8 cellular contexts compared by ENCODE assay signal in the genomic region with DNA sequence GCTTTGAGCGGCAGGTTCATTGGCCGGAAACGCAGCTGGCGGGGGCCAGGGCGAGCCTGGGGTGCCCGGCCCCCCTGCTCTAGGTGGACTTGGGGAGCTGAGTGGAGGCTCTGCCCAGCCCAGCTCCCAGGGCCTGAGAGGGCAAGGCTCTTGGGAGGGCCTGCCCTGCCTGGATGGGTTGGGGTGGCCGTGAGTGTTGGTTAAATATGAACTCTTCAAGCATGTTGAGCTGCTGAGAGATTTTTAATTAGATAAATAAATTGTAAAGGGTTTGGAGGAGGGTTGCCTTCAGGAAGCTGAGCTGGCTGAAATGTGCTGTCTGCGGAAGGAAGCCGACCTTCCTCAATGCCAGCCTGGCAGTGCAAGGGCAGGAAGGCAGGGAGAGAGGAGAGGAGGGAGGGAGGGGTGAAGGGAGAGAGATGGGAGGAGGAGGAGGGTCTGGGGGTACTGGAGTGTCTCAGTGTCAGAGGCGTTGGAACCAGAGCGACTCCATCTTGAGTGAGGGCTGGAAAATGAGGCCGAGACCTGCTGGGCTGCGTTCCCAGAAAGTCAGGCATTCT. TPM values are rescaled to one million over a fixed set of nuclear protein-coding genes. Genes with fewer than 3 reads are reported as not detected.
DNase-seq lines count a peak whose midpoint lies in the region; ATAC-seq and TF ChIP-seq lines count a peak whose summit lies in the region.

No MANE protein-coding gene starts in this region.

- DNase-seq in Daoy (ENCODE audit: low read depth): peak; percentile 25
- no peak for DNase-seq in T-cell
- peak; percentile 16 for DNase-seq in globus pallidus (ENCODE audit: low spot score)
- DNase-seq in sciatic nerve (ENCODE audit: low spot score): no peak
- no peak for DNase-seq in HT-29 (ENCODE audit: low spot score)
- DNase-seq in 8988T: no peak
- no peak for DNase-seq in GM13976 (ENCODE audit: low spot score)
- DNase-seq in HuH-7 (ENCODE audit: low spot score): no peak

- POLR2A ChIA-PET in T-cell (lab: Charles Lee): no interaction called here

- no peak overlapping the region for H3K27ac Mint-ChIP-seq in T-cell

- H3K27me3 Mint-ChIP-seq in T-cell: peaks cover 23 to 40% of the 10 kb centered on the region in 2 donors

- no peak for TF ChIP-seq CTCF in GM13976 (IDR thresholded peaks at IDR 0.05; ENCODE audit: borderline replicate concordance, control extremely low read depth, extremely low read depth, insufficient read depth, missing control alignments)

- in situ Hi-C loops in GM13976 (cut with MboI; ENCODE audit: low sequenced_read_pairs, unreplicated experiment): no loop called here

- ATAC-seq in T-cell (replicated peaks in 1 of 4) (peak in 2 of 4 experiments; percentile 37 to 41), sciatic nerve (peak; percentile 43)

- peak overlapping the region; percentile 65 to 78 (median 77) for H3K4me3 Mint-ChIP-seq in T-cell

- CTCF ChIA-PET in T-cell (lab: Charles Lee): interaction anchor here (0.5 to 0.8 kb wide), 2 partner anchors 30 to 39 kb away, joined by 3 read pairs; no protein-coding TSS in a partner anchor

- intact Hi-C loops in sciatic nerve (cut with DNase I): no loop called here

- H3K36me3 Mint-ChIP-seq in T-cell: no peaks in the 10 kb centered on the region

- no peaks in the 10 kb centered on the region for H3K9me3 Mint-ChIP-seq in T-cell

- peaks cover 10 to 15% (median 11%) of the 10 kb centered on the region in 3 donors for H3K4me1 Mint-ChIP-seq in T-cell

RNA-seq across cellular contexts. Expression of gene PMEPA1, which starts 39.4 kb away (rescaled TPM):
- total RNA-seq in Daoy (2014; rRNA removed; shearing (Covaris generic)): 11.0 and 12.2 TPM in 2 replicates
- total RNA-seq in T-cell: 10 to 100 TPM in 3 of 5 donors, 1 to 10 TPM in 2; 6.0 to 30.4 (median 21.7) TPM
- 26.3 TPM for total RNA-seq in sciatic nerve
- total RNA-seq in HT-29 (2014; rRNA removed; shearing (Covaris generic)): 47.7 and 66.2 TPM in 2 replicates

Comparison
In these comparisons a context has a peak if more than half of its experiments do, and no peak if none do; other contexts are left out.
1. DNase-seq: peak in Daoy (single experiment) and globus pallidus (single experiment); none in T-cell (0 of 34), sciatic nerve (single experiment), HT-29 (single experiment), 8988T (single experiment), GM13976 (single experiment) and HuH-7 (single experiment).